Comparison of ENCODE assay signal across 19 cellular contexts in the genomic region with DNA sequence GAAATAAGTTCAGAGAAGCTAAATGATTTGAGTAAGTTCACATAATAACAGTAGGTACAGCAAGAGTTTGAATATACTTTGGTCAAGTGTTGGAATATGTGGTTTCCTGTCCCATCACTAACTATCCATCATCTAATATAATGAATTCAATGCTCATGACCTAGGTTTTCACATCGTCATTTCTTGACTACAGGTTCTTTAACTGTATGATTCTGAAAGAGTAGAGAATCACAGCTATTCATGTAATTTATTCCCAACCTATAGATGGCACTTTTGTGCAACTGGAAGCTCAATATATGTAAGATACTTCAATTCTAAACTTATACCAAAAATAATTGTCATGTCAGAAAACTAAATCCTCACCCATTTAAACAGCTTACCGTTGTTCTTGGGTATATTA. TPM values are rescaled to one million over a fixed set of nuclear protein-coding genes. Genes with fewer than 3 reads are reported as not detected.
A peak's percentile ranks its signal among the peaks of the same experiment; 100 is the strongest.
DNase-seq lines count a peak whose midpoint lies in the region; ATAC-seq, FAIRE-seq and TF ChIP-seq lines count a peak whose summit lies in the region.
"Had no signal": no experiment of that assay in that cellular context is flagged by ENCODE, and none has a peak within 500 bp of the region (broad histone marks: within the 10 kb centered on the region; RNA-seq: fewer than 3 reads in every experiment).

No MANE protein-coding gene starts in this region.

- ATAC-seq in DND-41 (ENCODE audit: insufficient read depth, low read depth) (no peak), foreskin keratinocyte (no peak)
- ATAC-seq: activated T-cell treated with anti-CD3 and anti-CD28 coated beads, Interleukin-2, amount 50 U/mL, for 4 hours had no signal

- no peaks in the 10 kb centered on the region for H3K9me3 ChIP-seq in DND-41 (ENCODE audit: insufficient read depth, low read length, severe bottlenecking)
- no peaks in the 10 kb centered on the region for H3K9me3 ChIP-seq in OCI-LY1 (ENCODE audit: low read length)
- no peaks in the 10 kb centered on the region for H3K9me3 ChIP-seq in kidney (ENCODE audit: control insufficient read depth in 1 of 2, low read length in 2 of 2)
- H3K9me3 ChIP-seq: left ventricle myocardium inferior had no signal

- intact Hi-C loops in kidney (cut with DNase I), result no loop called here

- H2AFZ ChIP-seq in DND-41 (ENCODE audit: low read depth, low read length), result no peak overlapping the region
- H2AFZ ChIP-seq in OCI-LY1 (ENCODE audit: low read length), result no peak overlapping the region

- H3K79me2 ChIP-seq in DND-41 (ENCODE audit: insufficient read depth, low read length), result no peaks in the 10 kb centered on the region
- no peaks in the 10 kb centered on the region for H3K79me2 ChIP-seq in OCI-LY1 (ENCODE audit: insufficient read depth, low read length)

- H3K4me2 ChIP-seq in DND-41 (ENCODE audit: insufficient read depth, low read length) (no peak overlapping the region), OCI-LY1 (ENCODE audit: low read length) (no peak overlapping the region)

- H3K36me3 ChIP-seq in DND-41 (ENCODE audit: insufficient read depth, low read length) (no peaks in the 10 kb centered on the region), OCI-LY1 (ENCODE audit: insufficient read depth, low read length) (no peaks in the 10 kb centered on the region), kidney (ENCODE audit: control insufficient read depth in 1 of 2, insufficient read depth in 2 of 2, low read length in 2 of 2) (no peaks in the 10 kb centered on the region)
- H3K36me3 ChIP-seq: left ventricle myocardium inferior, WERI-Rb-1 had no signal

- no peak for FAIRE-seq in kidney (lab: Jason Lieb, UNC)
- FAIRE-seq: GM12892, small intestine had no signal

- no peaks in the 10 kb centered on the region for H3K9me2 ChIP-seq in OCI-LY1 (ENCODE audit: low read depth, low read length)

- H3K4me3 ChIP-seq in DND-41 (ENCODE audit: low read depth in 1 of 2, low read length in 2 of 2) (no peak overlapping the region), OCI-LY1 (ENCODE audit: low read depth, low read length, poor library complexity, severe bottlenecking) (no peak overlapping the region), kidney (ENCODE audit: low read length in 2 of 2) (no peak overlapping the region)
- H3K4me3 ChIP-seq: left ventricle myocardium inferior had no signal

- H3K4me1 ChIP-seq in DND-41 (ENCODE audit: insufficient read depth, low read length) (no peaks in the 10 kb centered on the region), OCI-LY1 (ENCODE audit: insufficient read depth, low read length, severe bottlenecking) (no peaks in the 10 kb centered on the region), foreskin keratinocyte (no peaks in the 10 kb centered on the region), kidney (ENCODE audit: control insufficient read depth in 1 of 2, insufficient read depth in 1 of 2, low read depth in 1 of 2, low read length in 2 of 2) (no peaks in the 10 kb centered on the region)
- H3K4me1 ChIP-seq: left ventricle myocardium inferior had no signal

- DNase-seq in NCI-H1694 treated with DMSO at 0.1 percent for 48 hours (lab: John Stamatoyannopoulos, UW), result peak; percentile 4
- no peak for DNase-seq in NCI-H1694 (lab: John Stamatoyannopoulos, UW)
- no peak for DNase-seq in DND-41
- DNase-seq in foreskin keratinocyte, result no peak
- DNase-seq in stimulated activated CD4-positive, alpha-beta T cell treated with anti-CD3 and anti-CD28 coated beads, Interleukin-4, amount 100 ng/mL, for 4 hours, result no peak
- DNase-seq in kidney, result no peak
- no peak for DNase-seq in iPS-NIHi11 (ENCODE audit: low spot score)
- DNase-seq: ACHN; activated CD4-positive, alpha-beta memory T cell treated with anti-CD3 and anti-CD28 coated beads, Interleukin-2, amount 10 ng/mL, durations not matched to agents 7 days and 5 days; activated T-cell treated with anti-CD3 and anti-CD28 coated beads, Interleukin-2, amount 50 U/mL, for 4 hours; DMS 273 treated with DMSO at 0.1 percent for 48 hours; left ventricle myocardium inferior; NK-92 treated with Interleukin-12 subunit alpha and Interleukin-12 subunit beta, amount 100 ng/mL, for 24 hours; SHP77; small intestine; stimulated activated CD4-positive, alpha-beta T cell treated with anti-CD3 and anti-CD28 coated beads, Interleukin-2, amount 100 ng/mL, for 48 hours; WERI-Rb-1 had no signal

- no peaks in the 10 kb centered on the region for H3K27me3 ChIP-seq in DND-41 (ENCODE audit: insufficient read depth, low read length, poor library complexity)
- no peaks in the 10 kb centered on the region for H3K27me3 ChIP-seq in OCI-LY1 (ENCODE audit: insufficient read depth, low read length)
- H3K27me3 ChIP-seq in foreskin keratinocyte, result no peaks in the 10 kb centered on the region

- no peak overlapping the region for H3K9ac ChIP-seq in DND-41 (ENCODE audit: low read depth, low read length)
- H3K9ac ChIP-seq in OCI-LY1 (ENCODE audit: low read length), result no peak overlapping the region
- H3K9ac ChIP-seq in kidney (ENCODE audit: low read length in 2 of 2), result no peak overlapping the region

- no peaks in the 10 kb centered on the region for H3F3A ChIP-seq in OCI-LY1 (ENCODE audit: insufficient read depth, low read length)

- TF ChIP-seq CTCF in DND-41 (IDR thresholded peaks at IDR 0.05; ENCODE audit: borderline replicate concordance, extremely low read depth, low read length, poor library complexity, severe bottlenecking) (peak; percentile 27), OCI-LY1 (IDR thresholded peaks at IDR 0.05; ENCODE audit: low read length) (peak; percentile 10; the same call in 1 of the 2 replicates), foreskin keratinocyte (conservative IDR thresholded peaks at IDR 0.05) (peak; percentile 25), kidney (IDR thresholded peaks at IDR 0.05; ENCODE audit: borderline replicate concordance, extremely low read depth, insufficient read depth) (no peak)

- H3K27ac ChIP-seq in DND-41 (ENCODE audit: low read length), result no peak overlapping the region
- no peak overlapping the region for H3K27ac ChIP-seq in OCI-LY1 (ENCODE audit: low read depth, low read length, poor library complexity, severe bottlenecking)
- no peak overlapping the region for H3K27ac ChIP-seq in foreskin keratinocyte
- no peak overlapping the region for H3K27ac ChIP-seq in kidney (ENCODE audit: low read depth in 2 of 2, low read length in 2 of 2)
- H3K27ac ChIP-seq: left ventricle myocardium inferior, WERI-Rb-1 had no signal

- H4K20me1 ChIP-seq in DND-41 (ENCODE audit: insufficient read depth, low read length), result no peaks in the 10 kb centered on the region
- H4K20me1 ChIP-seq in OCI-LY1 (ENCODE audit: insufficient read depth, low read length), result no peaks in the 10 kb centered on the region

RNA-seq across cellular contexts. Expression of gene TIGD2, which starts 53.1 kb away (rescaled TPM):
- total RNA-seq in foreskin keratinocyte (9.7 and 11.0 TPM in 2 replicates), kidney (9.1 TPM)
- polyA plus RNA-seq in foreskin keratinocyte (4.3 and 5.9 TPM in 2 replicates), kidney (ENCODE audit: insufficient read depth, low read depth, low replicate concordance) (5.1 TPM)
